8 cellular contexts compared by ENCODE assay signal in genomic region chr13:99322297-99323103, GRCh38. TPM values are rescaled to one million over a fixed set of nuclear protein-coding genes. Genes with fewer than 3 reads are reported as not detected.
DNase-seq lines count a peak whose midpoint lies in the region; ATAC-seq and FAIRE-seq lines count a peak whose summit lies in the region.

No MANE protein-coding gene starts in this region.

- peak; percentile 57 for ATAC-seq in GM19467 (IDR thresholded peaks at IDR 0.05; ENCODE audit: unreplicated experiment)
- peak; percentile 95 for ATAC-seq in HG03520 (IDR thresholded peaks at IDR 0.05; ENCODE audit: unreplicated experiment)

- no peak for FAIRE-seq in urothelium cell line (lab: Jason Lieb, UNC)

- DNase-seq in Daoy (ENCODE audit: low read depth) (peak; percentile 34), glomerular visceral epithelial cell (ENCODE audit: extremely low spot score) (peak; percentile 56), urothelium cell line (ENCODE audit: low spot score) (peak; percentile 13), NCI-H187 (lab: John Stamatoyannopoulos, UW) (no peak), NCI-H510A treated with DMSO at 0.1 percent for 48 hours (lab: John Stamatoyannopoulos, UW) (no peak)
- DNase-seq in activated CD4-positive, alpha-beta T cell treated with anti-CD3 and anti-CD28 coated beads for 48 hours: peak; percentile 65

RNA-seq across cellular contexts. Expression of gene GPR183, which starts 15.3 kb away (rescaled TPM):
- 0.06 TPM in 1 of 2 replicates, not detected in the other for total RNA-seq in Daoy (2014; rRNA removed; shearing (Covaris generic))

Comparison
In these comparisons a context has a peak if more than half of its experiments do, and no peak if none do; other contexts are left out.
1. DNase-seq: peak in Daoy (single experiment), activated CD4-positive, alpha-beta T cell treated with anti-CD3 and anti-CD28 coated beads for 48 hours (single experiment), glomerular visceral epithelial cell (single experiment) and urothelium cell line (single experiment); none in NCI-H187 (0 of 2) and NCI-H510A treated with DMSO at 0.1 percent for 48 hours (single experiment).